Comparison of ENCODE assay signal across 1 cellular context in genomic region chr21:29367335-29367734, GRCh38.
TF ChIP-seq lines count a peak whose summit lies in the region.

No MANE protein-coding gene starts in this region.

TF ChIP-seq in IMR-90, 13 proteins besides CTCF, POLR2A, EP300 and RAD21 (continued from another document):
- TF ChIP-seq ELK1 (IDR thresholded peaks at IDR 0.05; ENCODE audit: borderline replicate concordance, low read depth, low read length) (no peak), CHD1 (IDR thresholded peaks at IDR 0.05; ENCODE audit: low read depth, low read length) (no peak)
TF ChIP-seq in IMR-90: peak in this region for 0.
